Comparison of ENCODE assay signal across 17 cellular contexts in the genomic region with DNA sequence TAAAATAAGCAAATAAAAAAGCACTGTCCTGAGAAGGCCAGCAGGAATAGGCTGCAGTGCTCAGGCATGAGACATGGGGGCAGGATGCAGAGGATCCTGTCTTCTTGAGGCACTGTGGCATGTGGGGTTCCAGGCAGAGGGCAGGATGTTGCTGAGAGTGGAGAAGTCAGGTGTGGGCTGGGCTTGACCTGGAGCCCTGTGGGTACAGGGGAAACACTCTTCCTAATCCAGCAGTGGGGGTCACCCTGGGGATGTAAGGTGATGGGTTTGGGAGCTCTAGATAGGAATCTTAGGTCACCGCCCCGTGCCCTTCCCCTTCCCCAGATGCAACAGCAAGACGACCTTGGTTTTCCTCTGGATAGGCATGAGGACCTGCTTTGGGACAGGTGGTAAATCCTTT. TPM values are rescaled to one million over a fixed set of nuclear protein-coding genes. Genes with fewer than 3 reads are reported as not detected.
"Had no signal": no experiment of that assay in that cellular context is flagged by ENCODE, and none has a peak within 500 bp of the region (broad histone marks: within the 10 kb centered on the region; RNA-seq: fewer than 3 reads in every experiment).

No MANE protein-coding gene starts in this region.

- H3K27ac Mint-ChIP-seq: activated CD4-positive, alpha-beta memory T cell treated with anti-CD3 and anti-CD28 coated beads, Interleukin-2, amount 10 ng/mL, durations not matched to agents 7 days and 5 days; activated CD8-positive, alpha-beta memory T cell treated with anti-CD3 and anti-CD28 coated beads, Interleukin-2, amount 10 ng/mL, durations not matched to agents 7 days and 5 days; activated T-helper 2 cell treated with anti-CD3 and anti-CD28 coated beads, Interferon-gamma antibody, Interleukin-2, Interleukin-4, amounts not matched to agents 10 μg/mL and 5 μg/mL and 100 μg/mL, durations not matched to agents 14 hours and 24 hours and 36 hours; progenitor cell of endocrine pancreas had no signal

- H3K36me3 ChIP-seq: thyroid gland, uterus had no signal

- ATAC-seq: activated CD8-positive, alpha-beta memory T cell treated with anti-CD3 and anti-CD28 coated beads, Interleukin-2, amount 10 ng/mL, durations not matched to agents 7 days and 5 days; left cardiac atrium; lower lobe of right lung; right cardiac atrium had no signal

- H3K27ac ChIP-seq: hepatocyte, lower lobe of right lung, SJSA1, thyroid gland, uterus had no signal

- H3K4me3 ChIP-seq: dorsolateral prefrontal cortex, hepatocyte, lower lobe of right lung, SJSA1, thyroid gland, uterus had no signal

- H3K9me3 Mint-ChIP-seq: activated CD4-positive, alpha-beta memory T cell treated with anti-CD3 and anti-CD28 coated beads, Interleukin-2, amount 10 ng/mL, durations not matched to agents 7 days and 5 days; activated T-helper 2 cell treated with anti-CD3 and anti-CD28 coated beads, Interferon-gamma antibody, Interleukin-2, Interleukin-4, amounts not matched to agents 10 μg/mL and 5 μg/mL and 100 μg/mL, durations not matched to agents 14 hours and 24 hours and 36 hours had no signal

- H3K27me3 ChIP-seq: dorsolateral prefrontal cortex, hepatocyte, SJSA1, thyroid gland, uterus had no signal

- DNase-seq: activated CD4-positive, alpha-beta memory T cell treated with anti-CD3 and anti-CD28 coated beads, Interleukin-2, amount 10 ng/mL, durations not matched to agents 7 days and 5 days; activated CD4-positive, alpha-beta T cell treated with anti-CD3 and anti-CD28 coated beads for 48 hours; activated CD4-positive, CD25-positive, alpha-beta regulatory T cell; activated CD8-positive, alpha-beta memory T cell treated with anti-CD3 and anti-CD28 coated beads, Interleukin-2, amount 10 ng/mL, durations not matched to agents 7 days and 5 days; activated naive CD4-positive, alpha-beta T cell treated with anti-CD3 and anti-CD28 coated beads, Interleukin-2, amount 50 U/mL, for 16 hours; left cardiac atrium; lower lobe of right lung; small intestine; stimulated activated CD4-positive, alpha-beta T cell treated with anti-CD3 and anti-CD28 coated beads, Interleukin-4, amount 100 ng/mL, for 1 hour; thyroid gland; uterus had no signal

- H3K9me3 ChIP-seq: lower lobe of right lung, SJSA1, thyroid gland, uterus had no signal

- H3K4me3 Mint-ChIP-seq: activated CD4-positive, alpha-beta memory T cell treated with anti-CD3 and anti-CD28 coated beads, Interleukin-2, amount 10 ng/mL, durations not matched to agents 7 days and 5 days; activated CD8-positive, alpha-beta memory T cell treated with anti-CD3 and anti-CD28 coated beads, Interleukin-2, amount 10 ng/mL, durations not matched to agents 7 days and 5 days had no signal

- H3K27me3 Mint-ChIP-seq: activated CD4-positive, alpha-beta memory T cell treated with anti-CD3 and anti-CD28 coated beads, Interleukin-2, amount 10 ng/mL, durations not matched to agents 7 days and 5 days; activated CD8-positive, alpha-beta memory T cell treated with anti-CD3 and anti-CD28 coated beads, Interleukin-2, amount 10 ng/mL, durations not matched to agents 7 days and 5 days; progenitor cell of endocrine pancreas had no signal

RNA-seq across cellular contexts. Expression of gene PHKG1, which starts 15.1 kb away (rescaled TPM):
- total RNA-seq: hepatocyte had no signal
